ENCODE assay signal across 8 cellular contexts in the genomic region with DNA sequence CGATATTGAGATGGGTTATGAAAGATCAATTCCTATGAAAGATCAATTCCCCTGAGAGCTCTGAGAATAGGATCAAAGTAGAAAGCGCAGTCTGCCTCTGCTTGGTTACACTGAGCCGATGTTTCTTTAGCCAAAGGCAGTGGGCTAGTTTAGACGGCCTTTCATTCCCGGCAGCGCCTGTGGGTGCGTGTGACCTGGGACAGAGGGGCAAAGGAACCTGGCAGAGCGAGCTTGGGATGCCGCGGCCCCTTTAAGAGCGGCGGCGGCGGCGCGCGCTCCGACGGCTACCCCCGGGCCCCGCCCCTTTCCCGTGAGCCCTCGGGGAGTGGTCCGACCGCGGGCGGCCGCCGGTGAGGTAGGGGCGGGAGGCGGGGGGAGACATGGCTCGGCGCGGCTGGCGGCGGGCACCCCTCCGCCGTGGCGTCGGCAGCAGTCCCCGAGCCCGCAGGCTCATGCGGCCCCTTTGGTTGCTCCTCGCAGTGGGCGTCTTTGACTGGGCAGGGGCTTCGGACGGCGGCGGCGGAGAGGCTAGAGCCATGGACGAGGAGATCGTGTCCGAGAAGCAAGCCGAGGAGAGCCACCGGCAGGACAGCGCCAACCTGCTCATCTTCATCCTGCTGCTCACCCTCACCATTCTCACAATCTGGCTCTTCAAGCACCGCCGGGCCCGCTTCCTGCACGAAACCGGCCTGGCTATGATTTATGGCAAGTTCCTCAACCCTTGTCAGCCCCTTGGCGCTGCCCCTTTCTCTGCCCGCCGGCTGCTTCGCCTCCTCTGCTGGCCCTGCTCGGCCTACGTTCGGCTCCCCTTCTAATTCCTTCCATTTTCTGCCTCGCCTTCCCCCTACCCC. TPM values are rescaled to one million over a fixed set of nuclear protein-coding genes. Genes with fewer than 3 reads are reported as not detected.
A peak's percentile ranks its signal among the peaks of the same experiment; 100 is the strongest.
DNase-seq lines count a peak whose midpoint lies in the region; ATAC-seq and TF ChIP-seq lines count a peak whose summit lies in the region.

A gene (plus strand): TSS at position 313 of the 851 bp plus-strand sequence. CDS start 224 bp downstream, at position 537.

- H3K27ac Mint-ChIP-seq in activated naive CD4-positive, alpha-beta T cell treated with anti-CD3 and anti-CD28 coated beads for 36 hours = peak within 1 kb of the TSS; percentile 77

- no peaks in the 10 kb centered on the region for H3K9me3 Mint-ChIP-seq in activated naive CD4-positive, alpha-beta T cell treated with anti-CD3 and anti-CD28 coated beads for 36 hours

- ATAC-seq in GM21717 (IDR thresholded peaks at IDR 0.05; ENCODE audit: unreplicated experiment) = peak; percentile 89

- no peaks in the 10 kb centered on the region for H3K36me3 ChIP-seq in KOPT-K1 (ENCODE audit: insufficient read depth, low read length)
- no peaks in the 10 kb centered on the region for H3K36me3 ChIP-seq in SJCRH30
- no peaks in the 10 kb centered on the region for H3K36me3 ChIP-seq in testis (ENCODE audit: low read depth, missing control alignments)

- H3K36me3 Mint-ChIP-seq in activated naive CD4-positive, alpha-beta T cell treated with anti-CD3 and anti-CD28 coated beads for 36 hours (ENCODE audit: low read depth) = no peaks in the 10 kb centered on the region

- H3K4me1 ChIP-seq in SJCRH30 = no peaks in the 10 kb centered on the region
- H3K4me1 ChIP-seq in testis = no peaks in the 10 kb centered on the region

- H3K27me3 ChIP-seq in SJCRH30 (no peaks in the 10 kb centered on the region), testis (no peaks in the 10 kb centered on the region)

- TF ChIP-seq POLR2A in testis (IDR thresholded peaks at IDR 0.05) = no peak

- no peaks in the 10 kb centered on the region for H3K9me3 ChIP-seq in KOPT-K1 (ENCODE audit: insufficient read depth, low read length, poor library complexity, severe bottlenecking)
- no peaks in the 10 kb centered on the region for H3K9me3 ChIP-seq in SJCRH30 (replicated peaks)
- no peaks in the 10 kb centered on the region for H3K9me3 ChIP-seq in testis

- H3K4me1 Mint-ChIP-seq in activated naive CD4-positive, alpha-beta T cell treated with anti-CD3 and anti-CD28 coated beads for 36 hours (ENCODE audit: low read depth) = peaks cover 50% of the 10 kb centered on the region

- no peak for TF ChIP-seq CTCF in testis (IDR thresholded peaks at IDR 0.05)

- H3K27ac ChIP-seq in KOPT-K1 (ENCODE audit: low read depth, low read length, poor library complexity, severe bottlenecking) = peak within 1 kb of the TSS; percentile 76
- H3K27ac ChIP-seq in SJCRH30 = no peak within 1 kb of the TSS; the same call in 1 of the 2 replicates
- peak within 1 kb of the TSS; percentile 76 to 80 for H3K27ac ChIP-seq in testis

- CTCF ChIA-PET in activated naive CD4-positive, alpha-beta T cell treated with anti-CD3 and anti-CD28 coated beads for 36 hours (lab: Charles Lee) = no interaction called here

- peak within 1 kb of the TSS; percentile 85 for H3K4me3 Mint-ChIP-seq in activated naive CD4-positive, alpha-beta T cell treated with anti-CD3 and anti-CD28 coated beads for 36 hours

- DNase-seq in Daoy (ENCODE audit: low read depth) (peak; percentile 67), SJCRH30 (peak; percentile 55 to 74), glomerular endothelial cell (ENCODE audit: extremely low read depth, low read depth, low spot score) (no peak), occipital lobe (lab: John Stamatoyannopoulos, UW) (peak; percentile 21), testis (peak; percentile 81)
- DNase-seq in activated naive CD4-positive, alpha-beta T cell treated with anti-CD3 and anti-CD28 coated beads for 36 hours = peak; percentile 63

- 0 to 1% methylated on average over 15 to 30 of the region's 69 CpGs for WGBS in testis, 2 donors

- intact Hi-C loops in activated naive CD4-positive, alpha-beta T cell treated with anti-CD3 and anti-CD28 coated beads for 36 hours (cut with micrococcal nuclease) = loop anchor here (1.0 to 10.0 kb wide), 5 partner anchors 11 to 709 kb away; a partner anchor contains a TSS
- intact Hi-C loops in testis (cut with DNase I; ENCODE audit: low total_unique reads) = no loop called here

- H3K27me3 Mint-ChIP-seq in activated naive CD4-positive, alpha-beta T cell treated with anti-CD3 and anti-CD28 coated beads for 36 hours (ENCODE audit: low read depth) = no peaks in the 10 kb centered on the region

- peak within 1 kb of the TSS; percentile 75 for H3K4me3 ChIP-seq in SJCRH30
- peak within 1 kb of the TSS; percentile 64 to 79 for H3K4me3 ChIP-seq in testis

RNA-seq across cellular contexts. Expression of the gene that starts here (rescaled TPM):
- total RNA-seq in Daoy (2014; rRNA removed; shearing (Covaris generic)) = 13.6 and 13.7 TPM in 2 replicates
- 13.5 and 15.8 TPM in 2 replicates for total RNA-seq in SJCRH30 (2014; rRNA removed; shearing (Covaris generic))
- total RNA-seq in activated naive CD4-positive, alpha-beta T cell treated with anti-CD3 and anti-CD28 coated beads for 36 hours = 10 to 100 TPM in 1 of 2 experiments, 1 to 10 TPM in 1; 9.7 to 10.0 TPM
- 15.2 and 17.4 TPM in 2 replicates for total RNA-seq in glomerular endothelial cell
- 140 TPM for total RNA-seq in occipital lobe
- total RNA-seq in testis = 10 to 100 TPM; 18.3 to 19.9 TPM
- polyA plus RNA-seq in testis (ENCODE audit: insufficient read depth, low read depth, low replicate concordance) = 13.0 TPM
